ENCODE assay signal across 8 cellular contexts in the genomic region with DNA sequence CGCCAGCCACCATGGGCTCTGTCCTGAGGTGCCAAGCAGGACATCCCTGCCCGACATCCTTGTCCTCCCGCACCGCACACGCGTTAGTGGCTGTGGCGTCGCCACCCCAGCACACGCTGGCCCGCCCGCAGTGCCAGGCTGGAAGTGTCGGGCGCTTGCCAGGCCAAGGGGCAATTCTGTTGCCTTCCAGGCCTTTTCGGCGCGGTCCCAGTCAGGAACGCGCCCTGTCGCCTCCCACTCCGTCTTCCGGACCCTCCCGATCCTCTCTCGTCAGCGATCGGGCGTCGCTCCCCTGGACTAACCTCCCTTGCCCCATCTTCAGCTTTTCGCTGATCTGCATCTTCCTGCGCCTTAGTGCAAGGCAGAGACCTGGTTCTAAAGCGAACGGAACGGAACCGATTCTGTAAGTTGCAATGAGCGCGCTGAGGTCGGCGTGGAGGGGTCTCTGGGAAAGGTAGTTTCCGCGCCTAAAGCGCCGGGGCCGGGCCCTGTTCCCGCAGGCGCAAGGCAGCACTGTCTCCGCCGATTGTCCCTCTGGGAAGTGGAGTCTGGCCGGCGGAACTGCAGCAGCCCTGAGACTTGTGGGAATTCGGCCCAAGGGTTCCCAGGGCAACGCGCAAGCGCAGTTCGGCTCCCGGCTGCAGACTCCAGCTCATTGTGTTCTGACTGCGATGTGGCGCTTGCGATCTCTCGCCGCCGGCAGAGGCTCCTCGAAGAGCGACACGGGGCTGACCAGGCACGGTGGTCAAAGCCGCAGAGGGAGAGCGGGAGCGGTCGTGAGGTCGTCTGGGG. TPM values are rescaled to one million over a fixed set of nuclear protein-coding genes. Genes with fewer than 3 reads are reported as not detected.
DNase-seq lines count a peak whose midpoint lies in the region; ATAC-seq and TF ChIP-seq lines count a peak whose summit lies in the region.

A gene (plus strand): TSS at position 630 of the 792 bp plus-strand sequence. CDS start 1,594 bp downstream, outside the sequence.

- H3K36me3 Mint-ChIP-seq in GM23338 (ENCODE audit: low read depth) = peaks cover 57% of the 10 kb centered on the region

- DNase-seq in GM23338 (ENCODE audit: low spot score) (peak; percentile 98), cardiac fibroblast (ENCODE audit: low read depth in 2 of 2) (peak; percentile 88 to 97), skeletal muscle cell (ENCODE audit: low read depth) (peak; percentile 88), NK-92 (lab: John Stamatoyannopoulos, UW; ENCODE audit: unreplicated experiment) (no peak), CD1c-positive myeloid dendritic cell (ENCODE audit: extremely low spot score) (no peak)
- DNase-seq in stimulated activated naive CD8-positive, alpha-beta T cell treated with anti-CD3 and anti-CD28 coated beads, Interleukin-15, Interleukin-2, amounts not matched to agents 100 U/mL and 50 U/mL, for 24 hours = no peak
- DNase-seq in activated effector memory CD4-positive, alpha-beta T cell treated with anti-CD3 and anti-CD28 coated beads, Interleukin-2, amount 50 U/mL, for 16 hours = no peak

- TF ChIP-seq CTCF in GM23338 (conservative IDR thresholded peaks at IDR 0.05; ENCODE audit: low read depth in 2 of 2) (no peak), cardiac fibroblast (IDR thresholded peaks at IDR 0.05; ENCODE audit: low read depth, low read length) (no peak)

- H3K27me3 Mint-ChIP-seq in GM23338 (ENCODE audit: insufficient read depth, low read depth, poor library complexity) = peaks cover 4% of the 10 kb centered on the region

- no peaks in the 10 kb centered on the region for H3K4me1 Mint-ChIP-seq in GM23338

- peaks cover 5% of the 10 kb centered on the region; the same call in 1 of the 2 replicates for H3K36me3 ChIP-seq in GM23338 (ENCODE audit: insufficient read depth)

- H2AFZ ChIP-seq in GM23338 = peak within 1 kb of the TSS; percentile 98

- no peaks in the 10 kb centered on the region for H4K20me1 ChIP-seq in GM23338 (replicated peaks; ENCODE audit: insufficient read depth)

- no peak within 1 kb of the TSS for H3K27ac Mint-ChIP-seq in GM23338

- no peaks in the 10 kb centered on the region; the same call in 1 of the 2 replicates for H3K4me1 ChIP-seq in GM23338 (ENCODE audit: insufficient read depth)

- no peaks in the 10 kb centered on the region; the same call in 1 of the 2 replicates for H3K27me3 ChIP-seq in GM23338 (ENCODE audit: insufficient read depth)

- H3F3A ChIP-seq in GM23338 (replicated peaks; ENCODE audit: low read depth) = 0 out of 2 replicates have a peak, but pooled peaks cover 8% of the 10 kb centered on the region

- peaks cover 9% of the 10 kb centered on the region; the same call in 1 of the 2 replicates for H3K9me2 ChIP-seq in GM23338 (ENCODE audit: insufficient read depth)

- peaks cover 99% of the 10 kb centered on the region for H3K9me3 Mint-ChIP-seq in GM23338

- H3K27ac ChIP-seq in GM23338 (ENCODE audit: low read depth) = peak within 1 kb of the TSS; percentile 76

- no peak for ATAC-seq in GM23338
- ATAC-seq in stimulated activated naive CD8-positive, alpha-beta T cell treated with anti-CD3 and anti-CD28 coated beads, Interleukin-15, Interleukin-2, amounts not matched to agents 100 U/mL and 50 U/mL, for 24 hours = no peak

- H3K4me3 ChIP-seq in GM23338 = peak within 1 kb of the TSS; percentile 88
- peak within 1 kb of the TSS; percentile 58 to 67 for H3K4me3 ChIP-seq in cardiac fibroblast (replicated peaks in 1 of 2; ENCODE audit: low read depth in 2 of 2, low read length in 2 of 2)
- peak within 1 kb of the TSS; percentile 59 for H3K4me3 ChIP-seq in iPS-18c (ENCODE audit: insufficient read depth, low read depth, low read length)
- H3K4me3 ChIP-seq in skeletal muscle cell (ENCODE audit: low read depth, low read length) = peak within 1 kb of the TSS; percentile 67

- H3K4me2 ChIP-seq in GM23338 = peak within 1 kb of the TSS; percentile 93

- H3K79me2 ChIP-seq in GM23338 (replicated peaks; ENCODE audit: insufficient read depth) = no peaks in the 10 kb centered on the region; the same call in 1 of the 2 replicates

- H3K9me3 ChIP-seq in iPS-18c (ENCODE audit: control insufficient read depth, insufficient read depth, low read length) = peaks cover 40% of the 10 kb centered on the region

- H3K4me3 Mint-ChIP-seq in GM23338 = no peak within 1 kb of the TSS

TF ChIP-seq in GM23338, 12 proteins besides CTCF, POLR2A, EP300 and RAD21 (continues in another document):
- TF ChIP-seq STAT1 (IDR thresholded peaks at IDR 0.05; ENCODE audit: unreplicated experiment) (no peak), POLR2AphosphoS5 (IDR thresholded peaks at IDR 0.05; ENCODE audit: low read depth) (peak; percentile 85)
- TF ChIP-seq, protein P1, sequence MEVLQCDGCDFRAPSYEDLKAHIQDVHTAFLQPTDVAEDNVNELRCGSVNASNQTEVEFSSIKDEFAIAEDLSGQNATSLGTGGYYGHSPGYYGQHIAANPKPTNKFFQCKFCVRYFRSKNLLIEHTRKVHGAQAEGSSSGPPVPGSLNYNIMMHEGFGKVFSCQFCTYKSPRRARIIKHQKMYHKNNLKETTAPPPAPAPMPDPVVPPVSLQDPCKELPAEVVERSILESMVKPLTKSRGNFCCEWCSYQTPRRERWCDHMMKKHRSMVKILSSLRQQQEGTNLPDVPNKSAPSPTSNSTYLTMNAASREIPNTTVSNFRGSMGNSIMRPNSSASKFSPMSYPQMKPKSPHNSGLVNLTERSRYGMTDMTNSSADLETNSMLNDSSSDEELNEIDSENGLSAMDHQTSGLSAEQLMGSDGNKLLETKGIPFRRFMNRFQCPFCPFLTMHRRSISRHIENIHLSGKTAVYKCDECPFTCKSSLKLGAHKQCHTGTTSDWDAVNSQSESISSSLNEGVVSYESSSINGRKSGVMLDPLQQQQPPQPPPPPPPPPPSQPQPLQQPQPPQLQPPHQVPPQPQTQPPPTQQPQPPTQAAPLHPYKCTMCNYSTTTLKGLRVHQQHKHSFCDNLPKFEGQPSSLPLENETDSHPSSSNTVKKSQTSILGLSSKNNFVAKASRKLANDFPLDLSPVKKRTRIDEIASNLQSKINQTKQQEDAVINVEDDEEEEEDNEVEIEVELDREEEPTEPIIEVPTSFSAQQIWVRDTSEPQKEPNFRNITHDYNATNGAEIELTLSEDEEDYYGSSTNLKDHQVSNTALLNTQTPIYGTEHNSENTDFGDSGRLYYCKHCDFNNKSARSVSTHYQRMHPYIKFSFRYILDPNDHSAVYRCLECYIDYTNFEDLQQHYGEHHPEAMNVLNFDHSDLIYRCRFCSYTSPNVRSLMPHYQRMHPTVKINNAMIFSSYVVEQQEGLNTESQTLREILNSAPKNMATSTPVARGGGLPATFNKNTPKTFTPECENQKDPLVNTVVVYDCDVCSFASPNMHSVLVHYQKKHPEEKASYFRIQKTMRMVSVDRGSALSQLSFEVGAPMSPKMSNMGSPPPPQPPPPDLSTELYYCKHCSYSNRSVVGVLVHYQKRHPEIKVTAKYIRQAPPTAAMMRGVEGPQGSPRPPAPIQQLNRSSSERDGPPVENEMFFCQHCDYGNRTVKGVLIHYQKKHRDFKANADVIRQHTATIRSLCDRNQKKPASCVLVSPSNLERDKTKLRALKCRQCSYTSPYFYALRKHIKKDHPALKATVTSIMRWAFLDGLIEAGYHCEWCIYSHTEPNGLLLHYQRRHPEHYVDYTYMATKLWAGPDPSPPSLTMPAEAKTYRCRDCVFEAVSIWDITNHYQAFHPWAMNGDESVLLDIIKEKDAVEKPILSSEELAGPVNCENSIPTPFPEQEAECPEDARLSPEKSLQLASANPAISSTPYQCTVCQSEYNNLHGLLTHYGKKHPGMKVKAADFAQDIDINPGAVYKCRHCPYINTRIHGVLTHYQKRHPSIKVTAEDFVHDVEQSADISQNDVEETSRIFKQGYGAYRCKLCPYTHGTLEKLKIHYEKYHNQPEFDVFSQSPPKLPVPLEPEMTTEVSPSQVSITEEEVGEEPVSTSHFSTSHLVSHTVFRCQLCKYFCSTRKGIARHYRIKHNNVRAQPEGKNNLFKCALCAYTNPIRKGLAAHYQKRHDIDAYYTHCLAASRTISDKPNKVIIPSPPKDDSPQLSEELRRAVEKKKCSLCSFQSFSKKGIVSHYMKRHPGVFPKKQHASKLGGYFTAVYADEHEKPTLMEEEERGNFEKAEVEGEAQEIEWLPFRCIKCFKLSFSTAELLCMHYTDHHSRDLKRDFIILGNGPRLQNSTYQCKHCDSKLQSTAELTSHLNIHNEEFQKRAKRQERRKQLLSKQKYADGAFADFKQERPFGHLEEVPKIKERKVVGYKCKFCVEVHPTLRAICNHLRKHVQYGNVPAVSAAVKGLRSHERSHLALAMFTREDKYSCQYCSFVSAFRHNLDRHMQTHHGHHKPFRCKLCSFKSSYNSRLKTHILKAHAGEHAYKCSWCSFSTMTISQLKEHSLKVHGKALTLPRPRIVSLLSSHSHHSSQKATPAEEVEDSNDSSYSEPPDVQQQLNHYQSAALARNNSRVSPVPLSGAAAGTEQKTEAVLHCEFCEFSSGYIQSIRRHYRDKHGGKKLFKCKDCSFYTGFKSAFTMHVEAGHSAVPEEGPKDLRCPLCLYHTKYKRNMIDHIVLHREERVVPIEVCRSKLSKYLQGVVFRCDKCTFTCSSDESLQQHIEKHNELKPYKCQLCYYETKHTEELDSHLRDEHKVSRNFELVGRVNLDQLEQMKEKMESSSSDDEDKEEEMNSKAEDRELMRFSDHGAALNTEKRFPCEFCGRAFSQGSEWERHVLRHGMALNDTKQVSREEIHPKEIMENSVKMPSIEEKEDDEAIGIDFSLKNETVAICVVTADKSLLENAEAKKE (CRISPR knock-in tag; IDR thresholded peaks at IDR 0.05) = no peak

RNA-seq across cellular contexts. Expression of the gene that starts here (rescaled TPM):
- total RNA-seq in GM23338 (2014; rRNA removed; shearing (Covaris generic)) = 5.9 and 12.8 TPM in 2 replicates
- polyA plus RNA-seq in GM23338 (2016; fragmentation: Nextera tagmentation; extraction: Ambion mirVana) = 3.2 and 4.9 TPM in 2 replicates

Comparison
In these comparisons a context has a peak if more than half of its experiments do, and no peak if none do; other contexts are left out.
1. DNase-seq: peak in GM23338 (single experiment), cardiac fibroblast (2 of 2) and skeletal muscle cell (single experiment); none in stimulated activated naive CD8-positive, alpha-beta T cell treated with anti-CD3 and anti-CD28 coated beads, Interleukin-15, Interleukin-2, amounts not matched to agents 100 U/mL and 50 U/mL, for 24 hours (single experiment), NK-92 (single experiment), activated effector memory CD4-positive, alpha-beta T cell treated with anti-CD3 and anti-CD28 coated beads, Interleukin-2, amount 50 U/mL, for 16 hours (single experiment) and CD1c-positive myeloid dendritic cell (single experiment).
2. Peak in every context shown above with its lines, with median percentiles within 50 percentile points of each other: H3K4me3 ChIP-seq.